8 cellular contexts compared by ENCODE assay signal in the genomic region with DNA sequence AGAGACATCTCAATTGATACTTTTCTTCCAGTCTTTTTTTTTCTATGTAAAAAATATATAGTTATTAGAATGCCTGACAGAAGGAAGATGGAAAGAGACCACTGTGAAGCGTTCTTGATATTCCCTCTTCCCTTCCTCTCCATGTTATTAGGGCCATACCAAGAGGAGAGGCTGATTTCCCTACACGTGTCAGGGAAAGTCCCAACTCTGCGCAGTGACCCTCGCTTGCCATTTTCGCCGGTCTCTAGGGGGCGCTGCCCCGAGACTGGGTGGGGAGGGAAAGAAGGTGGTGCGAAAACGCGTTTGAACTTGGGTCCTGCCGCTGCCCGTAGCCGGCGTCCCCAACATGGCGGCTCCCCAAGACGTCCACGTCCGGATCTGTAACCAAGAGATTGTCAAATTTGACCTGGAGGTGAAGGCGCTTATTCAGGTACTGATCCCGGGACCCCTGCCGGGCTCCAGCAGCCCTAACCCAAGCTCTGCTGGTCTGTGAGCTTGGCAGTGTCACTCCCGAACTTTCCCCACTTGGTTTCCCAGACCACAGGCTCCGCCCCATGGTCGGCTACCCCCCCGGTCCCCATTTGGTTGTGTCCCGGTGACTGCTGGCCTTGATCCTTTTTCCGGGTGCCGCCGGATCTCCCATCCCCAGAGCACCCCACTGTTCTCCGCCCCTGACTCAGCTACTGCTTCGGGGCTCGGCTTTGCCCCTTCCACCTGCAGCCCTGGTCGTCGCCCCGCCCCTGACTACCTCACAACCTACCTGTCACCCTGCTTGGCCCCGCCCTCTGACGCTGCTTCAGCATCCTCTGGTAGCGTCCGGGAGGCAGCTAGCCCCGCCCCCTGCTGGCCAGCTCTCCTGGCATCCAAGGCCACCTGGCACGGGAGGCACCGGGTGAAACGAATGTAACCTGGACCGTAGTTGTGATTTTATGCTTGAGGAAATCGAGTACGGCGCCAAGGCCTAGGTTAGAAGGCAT. TPM values are rescaled to one million over a fixed set of nuclear protein-coding genes. Genes with fewer than 3 reads are reported as not detected.
DNase-seq lines count a peak whose midpoint lies in the region; ATAC-seq and TF ChIP-seq lines count a peak whose summit lies in the region.

A gene with protein sequence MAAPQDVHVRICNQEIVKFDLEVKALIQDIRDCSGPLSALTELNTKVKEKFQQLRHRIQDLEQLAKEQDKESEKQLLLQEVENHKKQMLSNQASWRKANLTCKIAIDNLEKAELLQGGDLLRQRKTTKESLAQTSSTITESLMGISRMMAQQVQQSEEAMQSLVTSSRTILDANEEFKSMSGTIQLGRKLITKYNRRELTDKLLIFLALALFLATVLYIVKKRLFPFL (plus strand): TSS at position 332 of the 977 bp plus-strand sequence. CDS start 15 bp downstream, at position 347.

- no peaks in the 10 kb centered on the region for H3K27me3 ChIP-seq in left ventricle myocardium inferior (ENCODE audit: low read depth)

- H3K4me3 ChIP-seq in left ventricle myocardium inferior (peak within 1 kb of the TSS; percentile 99), urinary bladder (ENCODE audit: low read depth, low read length) (peak within 1 kb of the TSS; percentile 86)

- peaks cover 9% of the 10 kb centered on the region for H3K36me3 Mint-ChIP-seq in T-helper 17 cell (ENCODE audit: low read depth)
- H3K36me3 Mint-ChIP-seq in progenitor cell of endocrine pancreas (ENCODE audit: insufficient read depth): peaks cover 4% of the 10 kb centered on the region

- no peaks in the 10 kb centered on the region for H3K9me3 Mint-ChIP-seq in progenitor cell of endocrine pancreas (ENCODE audit: low read depth)

- H3K9me3 ChIP-seq in T-helper 17 cell (ENCODE audit: control insufficient read depth, low read length, poor library complexity, severe bottlenecking): no peaks in the 10 kb centered on the region
- H3K9me3 ChIP-seq in left ventricle myocardium inferior (replicated peaks): no peaks in the 10 kb centered on the region

- H3K4me1 Mint-ChIP-seq in T-helper 17 cell (peaks cover 11% of the 10 kb centered on the region), progenitor cell of endocrine pancreas (ENCODE audit: low read depth) (peaks cover 2% of the 10 kb centered on the region)

- H3K27ac Mint-ChIP-seq in T-helper 17 cell (peak within 1 kb of the TSS; percentile 97), progenitor cell of endocrine pancreas (peak within 1 kb of the TSS; percentile 98)

- WGBS in urinary bladder: under 1% methylated on average over 48 of the region's 48 CpGs

- TF ChIP-seq CTCF in left ventricle myocardium inferior (IDR thresholded peaks at IDR 0.05; ENCODE audit: borderline replicate concordance) (peak; percentile 96), progenitor cell of endocrine pancreas (IDR thresholded peaks at IDR 0.05; ENCODE audit: unreplicated experiment) (peak; percentile 96)

- intact Hi-C loops in left ventricle myocardium inferior (cut with micrococcal nuclease): no loop called here

- ATAC-seq in GM18498 (IDR thresholded peaks at IDR 0.05; ENCODE audit: unreplicated experiment) (peak; percentile 94), HG02938 (IDR thresholded peaks at IDR 0.05; ENCODE audit: unreplicated experiment) (peak; percentile 94), T-helper 17 cell (peak; percentile 92)

- H3K4me3 Mint-ChIP-seq in T-helper 17 cell (peak within 1 kb of the TSS; percentile 99), progenitor cell of endocrine pancreas (ENCODE audit: low read depth) (peak within 1 kb of the TSS; percentile 99)

- H3K4me1 ChIP-seq in left ventricle myocardium inferior: peaks cover 19% of the 10 kb centered on the region
- no peaks in the 10 kb centered on the region for H3K4me1 ChIP-seq in urinary bladder (ENCODE audit: insufficient read depth)

- peak; percentile 75 for DNase-seq in NCI-H1694 treated with DMSO at 0.1 percent for 48 hours (lab: John Stamatoyannopoulos, UW)
- DNase-seq in T-helper 17 cell: peak; percentile 95 to 99 (median 96)
- peak; percentile 20 to 91 (median 81) for DNase-seq in amygdala (lab: John Stamatoyannopoulos, UW)
- peak; percentile 95 for DNase-seq in left ventricle myocardium inferior
- peak; percentile 98 for DNase-seq in progenitor cell of endocrine pancreas (ENCODE audit: low spot score, unreplicated experiment)

- H3K36me3 ChIP-seq in left ventricle myocardium inferior: peaks cover 29% of the 10 kb centered on the region
- H3K36me3 ChIP-seq in urinary bladder (ENCODE audit: insufficient read depth): no peaks in the 10 kb centered on the region

- no peaks in the 10 kb centered on the region for H3K27me3 Mint-ChIP-seq in T-helper 17 cell
- no peaks in the 10 kb centered on the region for H3K27me3 Mint-ChIP-seq in progenitor cell of endocrine pancreas

- H3K27ac ChIP-seq in left ventricle myocardium inferior (replicated peaks) (peak within 1 kb of the TSS; percentile 95), urinary bladder (ENCODE audit: low read depth) (peak within 1 kb of the TSS; percentile 68)

RNA-seq across cellular contexts. Expression of the gene that starts here (rescaled TPM):
- 10 to 100 TPM; 27.0 to 30.4 TPM for total RNA-seq in T-helper 17 cell
- total RNA-seq in left ventricle myocardium inferior: 11.7 TPM
- 6.1 and 6.6 TPM in 2 replicates for total RNA-seq in progenitor cell of endocrine pancreas
- 15.1 TPM for total RNA-seq in urinary bladder
- 9.5 TPM for polyA plus RNA-seq in urinary bladder

Comparison
In these comparisons a context has a peak if more than half of its experiments do, and no peak if none do; other contexts are left out.
1. Peak in every context shown above with its lines: DNase-seq, ATAC-seq, H3K4me3 ChIP-seq and H3K27ac ChIP-seq.